1 cellular context compared by ENCODE assay signal in the genomic region with DNA sequence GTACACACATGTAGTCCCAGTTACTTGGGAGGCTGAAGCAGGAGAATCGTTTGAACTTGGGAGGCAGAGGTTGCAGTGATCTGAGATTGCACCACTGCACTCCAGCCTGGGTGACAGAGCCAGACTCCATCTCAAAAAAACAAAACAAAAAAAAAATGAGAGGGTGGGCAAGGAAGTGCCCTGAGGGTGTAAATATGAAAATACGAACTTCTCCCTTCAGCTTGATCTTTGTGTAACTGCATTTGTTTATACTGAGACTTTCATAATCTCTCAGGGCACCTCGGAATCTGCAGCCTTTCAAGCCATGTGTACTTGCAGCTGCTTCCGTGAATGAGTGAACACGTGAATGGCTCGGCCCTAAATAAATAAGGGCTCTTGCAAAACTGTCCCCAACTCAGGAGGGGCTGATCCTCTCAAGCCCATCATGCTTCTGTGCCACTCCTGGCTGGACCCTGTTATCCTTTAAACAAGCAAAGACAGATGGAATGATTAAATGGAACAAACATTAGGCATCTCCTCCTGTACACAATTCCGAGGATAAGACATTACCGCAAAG.
TF ChIP-seq lines count a peak whose summit lies in the region.

No MANE protein-coding gene starts in this region.

TF ChIP-seq in HepG2, 621 proteins besides CTCF, POLR2A, EP300 and RAD21 (continued from another document and continues in another):
- TF ChIP-seq MYC (CRISPR knock-in tag; IDR thresholded peaks at IDR 0.05; ENCODE audit: borderline replicate concordance): peak; percentile 44; the same call in 1 of the 2 replicates
- TF ChIP-seq RAD51 (IDR thresholded peaks at IDR 0.05; ENCODE audit: borderline replicate concordance): no peak
- no peak for TF ChIP-seq ZNF878 (CRISPR knock-in tag; IDR thresholded peaks at IDR 0.05)
- TF ChIP-seq TFE3 (CRISPR knock-in tag; IDR thresholded peaks at IDR 0.05): peak; percentile 47; the same call in 1 of the 2 replicates
- TF ChIP-seq PHF21A (CRISPR knock-in tag; IDR thresholded peaks at IDR 0.05): 0 out of 2 replicates have a peak, but pooled peaks have one; percentile 30
- TF ChIP-seq ZNF281 (CRISPR knock-in tag; IDR thresholded peaks at IDR 0.05; ENCODE audit: borderline replicate concordance): 0 out of 2 replicates have a peak, but pooled peaks have one; percentile 12
- no peak for TF ChIP-seq ZNF383 (CRISPR knock-in tag; IDR thresholded peaks at IDR 0.05; ENCODE audit: borderline replicate concordance)
- TF ChIP-seq ZNF790 (CRISPR knock-in tag; IDR thresholded peaks at IDR 0.05; ENCODE audit: borderline replicate concordance): no peak
- TF ChIP-seq FOXK2 (IDR thresholded peaks at IDR 0.05): no peak
- no peak for TF ChIP-seq PHB2 (IDR thresholded peaks at IDR 0.05; ENCODE audit: partially characterized antibody)
- peak; percentile 88; the same call in 1 of the 2 replicates for TF ChIP-seq ZNF460 (CRISPR knock-in tag; IDR thresholded peaks at IDR 0.05; ENCODE audit: borderline replicate concordance)
- TF ChIP-seq, protein P1, sequence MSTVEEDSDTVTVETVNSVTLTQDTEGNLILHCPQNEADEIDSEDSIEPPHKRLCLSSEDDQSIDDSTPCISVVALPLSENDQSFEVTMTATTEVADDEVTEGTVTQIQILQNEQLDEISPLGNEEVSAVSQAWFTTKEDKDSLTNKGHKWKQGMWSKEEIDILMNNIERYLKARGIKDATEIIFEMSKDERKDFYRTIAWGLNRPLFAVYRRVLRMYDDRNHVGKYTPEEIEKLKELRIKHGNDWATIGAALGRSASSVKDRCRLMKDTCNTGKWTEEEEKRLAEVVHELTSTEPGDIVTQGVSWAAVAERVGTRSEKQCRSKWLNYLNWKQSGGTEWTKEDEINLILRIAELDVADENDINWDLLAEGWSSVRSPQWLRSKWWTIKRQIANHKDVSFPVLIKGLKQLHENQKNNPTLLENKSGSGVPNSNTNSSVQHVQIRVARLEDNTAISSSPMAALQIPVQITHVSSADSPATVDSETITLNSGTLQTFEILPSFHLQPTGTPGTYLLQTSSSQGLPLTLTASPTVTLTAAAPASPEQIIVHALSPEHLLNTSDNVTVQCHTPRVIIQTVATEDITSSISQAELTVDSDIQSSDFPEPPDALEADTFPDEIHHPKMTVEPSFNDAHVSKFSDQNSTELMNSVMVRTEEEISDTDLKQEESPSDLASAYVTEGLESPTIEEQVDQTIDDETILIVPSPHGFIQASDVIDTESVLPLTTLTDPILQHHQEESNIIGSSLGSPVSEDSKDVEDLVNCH (CRISPR knock-in tag; IDR thresholded peaks at IDR 0.05): no peak
- peak; percentile 52; the same call in 1 of the 2 replicates for TF ChIP-seq HDAC1 (CRISPR knock-in tag; IDR thresholded peaks at IDR 0.05)
- TF ChIP-seq MLXIP (CRISPR knock-in tag; IDR thresholded peaks at IDR 0.05; ENCODE audit: borderline replicate concordance): no peak
- TF ChIP-seq ELF3 (CRISPR knock-in tag; IDR thresholded peaks at IDR 0.05): 0 out of 2 replicates have a peak, but pooled peaks have one; percentile 17
- TF ChIP-seq, protein P2, sequence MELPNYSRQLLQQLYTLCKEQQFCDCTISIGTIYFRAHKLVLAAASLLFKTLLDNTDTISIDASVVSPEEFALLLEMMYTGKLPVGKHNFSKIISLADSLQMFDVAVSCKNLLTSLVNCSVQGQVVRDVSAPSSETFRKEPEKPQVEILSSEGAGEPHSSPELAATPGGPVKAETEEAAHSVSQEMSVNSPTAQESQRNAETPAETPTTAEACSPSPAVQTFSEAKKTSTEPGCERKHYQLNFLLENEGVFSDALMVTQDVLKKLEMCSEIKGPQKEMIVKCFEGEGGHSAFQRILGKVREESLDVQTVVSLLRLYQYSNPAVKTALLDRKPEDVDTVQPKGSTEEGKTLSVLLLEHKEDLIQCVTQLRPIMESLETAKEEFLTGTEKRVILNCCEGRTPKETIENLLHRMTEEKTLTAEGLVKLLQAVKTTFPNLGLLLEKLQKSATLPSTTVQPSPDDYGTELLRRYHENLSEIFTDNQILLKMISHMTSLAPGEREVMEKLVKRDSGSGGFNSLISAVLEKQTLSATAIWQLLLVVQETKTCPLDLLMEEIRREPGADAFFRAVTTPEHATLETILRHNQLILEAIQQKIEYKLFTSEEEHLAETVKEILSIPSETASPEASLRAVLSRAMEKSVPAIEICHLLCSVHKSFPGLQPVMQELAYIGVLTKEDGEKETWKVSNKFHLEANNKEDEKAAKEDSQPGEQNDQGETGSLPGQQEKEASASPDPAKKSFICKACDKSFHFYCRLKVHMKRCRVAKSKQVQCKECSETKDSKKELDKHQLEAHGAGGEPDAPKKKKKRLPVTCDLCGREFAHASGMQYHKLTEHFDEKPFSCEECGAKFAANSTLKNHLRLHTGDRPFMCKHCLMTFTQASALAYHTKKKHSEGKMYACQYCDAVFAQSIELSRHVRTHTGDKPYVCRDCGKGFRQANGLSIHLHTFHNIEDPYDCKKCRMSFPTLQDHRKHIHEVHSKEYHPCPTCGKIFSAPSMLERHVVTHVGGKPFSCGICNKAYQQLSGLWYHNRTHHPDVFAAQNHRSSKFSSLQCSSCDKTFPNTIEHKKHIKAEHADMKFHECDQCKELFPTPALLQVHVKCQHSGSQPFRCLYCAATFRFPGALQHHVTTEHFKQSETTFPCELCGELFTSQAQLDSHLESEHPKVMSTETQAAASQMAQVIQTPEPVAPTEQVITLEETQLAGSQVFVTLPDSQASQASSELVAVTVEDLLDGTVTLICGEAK (IDR thresholded peaks at IDR 0.05): no peak
- TF ChIP-seq, protein P2 (CRISPR knock-in tag; IDR thresholded peaks at IDR 0.05): no peak
- peak; percentile 59; the same call in 1 of the 2 replicates for TF ChIP-seq CEBPG (CRISPR knock-in tag; IDR thresholded peaks at IDR 0.05)
- TF ChIP-seq JUNB (CRISPR knock-in tag; IDR thresholded peaks at IDR 0.05; ENCODE audit: borderline replicate concordance): no peak
- no peak for TF ChIP-seq RBAK (CRISPR knock-in tag; IDR thresholded peaks at IDR 0.05)
